In the genomic region with DNA sequence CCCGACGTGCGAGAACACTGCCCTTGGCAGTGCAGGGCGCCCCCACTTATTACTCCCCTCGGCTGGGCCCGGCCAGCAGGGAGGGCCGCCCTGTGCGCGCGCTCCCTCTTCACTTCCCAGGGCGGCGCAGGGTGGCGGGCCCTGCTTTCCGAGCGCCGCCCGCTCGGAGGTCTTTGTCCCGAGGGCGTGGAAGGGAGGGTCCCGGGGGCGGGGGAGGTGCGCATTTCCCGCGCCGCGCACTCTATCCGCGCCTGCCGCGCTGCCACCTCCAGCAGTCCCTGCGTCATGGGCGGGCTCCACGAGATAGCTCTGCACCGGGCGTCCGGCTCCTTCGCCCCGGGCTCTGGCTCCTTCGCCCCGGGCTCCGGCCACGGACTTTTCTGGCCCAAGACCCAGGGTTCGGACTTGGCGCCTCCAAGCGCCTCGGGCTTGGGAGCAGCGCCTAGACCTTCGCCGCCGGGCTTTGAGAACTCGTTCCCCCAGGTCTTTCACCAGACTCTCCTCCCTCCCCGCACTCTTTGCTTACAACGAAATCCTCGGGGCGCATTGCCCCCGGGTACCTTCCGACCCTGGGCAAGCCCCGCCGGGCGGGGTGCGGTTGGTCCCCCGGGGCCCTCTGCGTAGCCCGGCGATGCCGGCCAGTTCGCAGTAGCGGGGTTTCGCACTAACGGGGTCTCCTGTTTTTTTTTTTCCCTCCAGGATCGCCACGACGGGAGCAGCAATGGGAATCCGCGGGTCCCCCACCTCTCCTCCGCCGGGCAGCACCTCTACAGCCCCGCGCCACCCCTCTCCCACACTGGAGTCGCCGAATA, we compare ENCODE assay signal across 1 cellular context.
TF ChIP-seq lines count a peak whose summit lies in the region.

No MANE protein-coding gene starts in this region.

TF ChIP-seq in SK-N-SH treated with all-trans-retinoic acid at 6 μM for 48 hours, 23 proteins besides CTCF, POLR2A, EP300 and RAD21 (continued from another document):
- TF ChIP-seq, protein P1, sequence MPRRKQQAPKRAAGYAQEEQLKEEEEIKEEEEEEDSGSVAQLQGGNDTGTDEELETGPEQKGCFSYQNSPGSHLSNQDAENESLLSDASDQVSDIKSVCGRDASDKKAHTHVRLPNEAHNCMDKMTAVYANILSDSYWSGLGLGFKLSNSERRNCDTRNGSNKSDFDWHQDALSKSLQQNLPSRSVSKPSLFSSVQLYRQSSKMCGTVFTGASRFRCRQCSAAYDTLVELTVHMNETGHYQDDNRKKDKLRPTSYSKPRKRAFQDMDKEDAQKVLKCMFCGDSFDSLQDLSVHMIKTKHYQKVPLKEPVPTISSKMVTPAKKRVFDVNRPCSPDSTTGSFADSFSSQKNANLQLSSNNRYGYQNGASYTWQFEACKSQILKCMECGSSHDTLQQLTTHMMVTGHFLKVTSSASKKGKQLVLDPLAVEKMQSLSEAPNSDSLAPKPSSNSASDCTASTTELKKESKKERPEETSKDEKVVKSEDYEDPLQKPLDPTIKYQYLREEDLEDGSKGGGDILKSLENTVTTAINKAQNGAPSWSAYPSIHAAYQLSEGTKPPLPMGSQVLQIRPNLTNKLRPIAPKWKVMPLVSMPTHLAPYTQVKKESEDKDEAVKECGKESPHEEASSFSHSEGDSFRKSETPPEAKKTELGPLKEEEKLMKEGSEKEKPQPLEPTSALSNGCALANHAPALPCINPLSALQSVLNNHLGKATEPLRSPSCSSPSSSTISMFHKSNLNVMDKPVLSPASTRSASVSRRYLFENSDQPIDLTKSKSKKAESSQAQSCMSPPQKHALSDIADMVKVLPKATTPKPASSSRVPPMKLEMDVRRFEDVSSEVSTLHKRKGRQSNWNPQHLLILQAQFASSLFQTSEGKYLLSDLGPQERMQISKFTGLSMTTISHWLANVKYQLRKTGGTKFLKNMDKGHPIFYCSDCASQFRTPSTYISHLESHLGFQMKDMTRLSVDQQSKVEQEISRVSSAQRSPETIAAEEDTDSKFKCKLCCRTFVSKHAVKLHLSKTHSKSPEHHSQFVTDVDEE (CRISPR knock-in tag; IDR thresholded peaks at IDR 0.05), result no peak
- TF ChIP-seq SNAI2 (CRISPR knock-in tag; IDR thresholded peaks at IDR 0.05) (no peak), PATZ1 (CRISPR knock-in tag; IDR thresholded peaks at IDR 0.05; ENCODE audit: borderline replicate concordance) (no peak), RARB (CRISPR knock-in tag; IDR thresholded peaks at IDR 0.05) (no peak), ZFP30 (CRISPR knock-in tag; IDR thresholded peaks at IDR 0.05) (no peak), ZNF8 (CRISPR knock-in tag; IDR thresholded peaks at IDR 0.05) (no peak), ARNTL (CRISPR knock-in tag; IDR thresholded peaks at IDR 0.05; ENCODE audit: borderline replicate concordance, low read depth) (no peak), CSDC2 (CRISPR knock-in tag; IDR thresholded peaks at IDR 0.05) (no peak), ZNF70 (CRISPR knock-in tag; IDR thresholded peaks at IDR 0.05) (no peak), ISL1 (CRISPR knock-in tag; IDR thresholded peaks at IDR 0.05) (no peak), TOX (CRISPR knock-in tag; IDR thresholded peaks at IDR 0.05; ENCODE audit: borderline replicate concordance) (no peak), ZC3H10 (CRISPR knock-in tag; IDR thresholded peaks at IDR 0.05) (no peak), BACH2 (CRISPR knock-in tag; IDR thresholded peaks at IDR 0.05; ENCODE audit: borderline replicate concordance) (no peak), TCF4 (CRISPR knock-in tag; IDR thresholded peaks at IDR 0.05; ENCODE audit: borderline replicate concordance) (no peak), GLIS3 (CRISPR knock-in tag; IDR thresholded peaks at IDR 0.05) (no peak), OSR1 (CRISPR knock-in tag; IDR thresholded peaks at IDR 0.05) (no peak)
- TF ChIP-seq, protein P2, sequence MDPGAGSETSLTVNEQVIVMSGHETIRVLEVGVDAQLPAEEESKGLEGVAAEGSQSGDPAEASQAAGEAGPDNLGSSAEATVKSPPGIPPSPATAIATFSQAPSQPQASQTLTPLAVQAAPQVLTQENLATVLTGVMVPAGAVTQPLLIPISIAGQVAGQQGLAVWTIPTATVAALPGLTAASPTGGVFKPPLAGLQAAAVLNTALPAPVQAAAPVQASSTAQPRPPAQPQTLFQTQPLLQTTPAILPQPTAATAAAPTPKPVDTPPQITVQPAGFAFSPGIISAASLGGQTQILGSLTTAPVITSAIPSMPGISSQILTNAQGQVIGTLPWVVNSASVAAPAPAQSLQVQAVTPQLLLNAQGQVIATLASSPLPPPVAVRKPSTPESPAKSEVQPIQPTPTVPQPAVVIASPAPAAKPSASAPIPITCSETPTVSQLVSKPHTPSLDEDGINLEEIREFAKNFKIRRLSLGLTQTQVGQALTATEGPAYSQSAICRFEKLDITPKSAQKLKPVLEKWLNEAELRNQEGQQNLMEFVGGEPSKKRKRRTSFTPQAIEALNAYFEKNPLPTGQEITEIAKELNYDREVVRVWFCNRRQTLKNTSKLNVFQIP (CRISPR knock-in tag; IDR thresholded peaks at IDR 0.05; ENCODE audit: borderline replicate concordance, low read depth), result no peak
